Comparison of ENCODE assay signal across 9 cellular contexts in genomic region chr19:35937345-35938281, GRCh38. TPM values are rescaled to one million over a fixed set of nuclear protein-coding genes. Genes with fewer than 3 reads are reported as not detected.
DNase-seq lines count a peak whose midpoint lies in the region; ATAC-seq and TF ChIP-seq lines count a peak whose summit lies in the region.
"Had no signal": no experiment of that assay in that cellular context is flagged by ENCODE, and none has a peak within 500 bp of the region (broad histone marks: within the 10 kb centered on the region; RNA-seq: fewer than 3 reads in every experiment).

No MANE protein-coding gene starts in this region.

- H3K4me1 ChIP-seq in HEK293 (ENCODE audit: control insufficient read depth, insufficient read depth, low read length) (peaks cover 26% of the 10 kb centered on the region), smooth muscle cell (ENCODE audit: low read depth) (peaks cover 15% of the 10 kb centered on the region)

- H3K4me3 Mint-ChIP-seq in activated CD4-positive, alpha-beta memory T cell treated with anti-CD3 and anti-CD28 coated beads for 36 hours, result peak overlapping the region; percentile 56

- peaks cover 28% of the 10 kb centered on the region for H3K4me1 Mint-ChIP-seq in activated CD4-positive, alpha-beta memory T cell treated with anti-CD3 and anti-CD28 coated beads for 36 hours (ENCODE audit: low read depth)

- no peaks in the 10 kb centered on the region for H3F3A ChIP-seq in smooth muscle cell (ENCODE audit: low read depth)

- peaks cover 12% of the 10 kb centered on the region for H3K79me2 ChIP-seq in smooth muscle cell (ENCODE audit: low read depth)

- no peak overlapping the region for H3K27ac Mint-ChIP-seq in activated CD4-positive, alpha-beta memory T cell treated with anti-CD3 and anti-CD28 coated beads for 36 hours

- 66% methylated on average over 14 of the region's 14 CpGs for WGBS in smooth muscle cell (ENCODE audit: low lambda C conversion rate)

- H2AFZ ChIP-seq in smooth muscle cell (ENCODE audit: low read depth), result no peak overlapping the region

- intact Hi-C loops in activated CD4-positive, alpha-beta memory T cell treated with anti-CD3 and anti-CD28 coated beads for 36 hours (cut with micrococcal nuclease), result no loop called here

- H3K27ac ChIP-seq in HEK293 (ENCODE audit: extremely low read depth, low read depth, low read length), result no peak overlapping the region; the same call in 1 of the 2 replicates
- H3K27ac ChIP-seq in smooth muscle cell (ENCODE audit: low read depth), result no peak overlapping the region

- peak overlapping the region; percentile 49 for H3K4me3 ChIP-seq in HEK293 (ENCODE audit: low read depth, low read length)
- peak overlapping the region; percentile 47 for H3K4me3 ChIP-seq in iPS-11a (ENCODE audit: low read depth, low read length)
- peak overlapping the region; percentile 76 for H3K4me3 ChIP-seq in smooth muscle cell

- ATAC-seq in HG03175 (IDR thresholded peaks at IDR 0.05; ENCODE audit: unreplicated experiment), result no peak

- H3K27me3 ChIP-seq in smooth muscle cell (ENCODE audit: low read depth), result no peaks in the 10 kb centered on the region

- H3K36me3 ChIP-seq in HEK293 (ENCODE audit: control insufficient read depth in 2 of 2, insufficient read depth in 1 of 2, low read length in 2 of 2) (peaks cover 26 to 34% of the 10 kb centered on the region in 2 experiments), smooth muscle cell (ENCODE audit: low read depth) (no peaks in the 10 kb centered on the region)

- no peak for DNase-seq in activated CD4-positive, alpha-beta memory T cell treated with anti-CD3 and anti-CD28 coated beads for 36 hours
- DNase-seq in smooth muscle cell (lab: John Stamatoyannopoulos, UW; ENCODE audit: unreplicated experiment) (no peak), pons (ENCODE audit: low spot score) (no peak), HCEC 1CT (no peak), HuH-7 (ENCODE audit: low spot score) (no peak)
- DNase-seq: stimulated activated CD4-positive, alpha-beta T cell treated with anti-CD3 and anti-CD28 coated beads, Interleukin-1b, Interleukin-23, amount 100 ng/mL, for 48 hours had no signal

- no peaks in the 10 kb centered on the region; the same call in 1 of the 2 replicates for H3K9me3 ChIP-seq in HEK293 (ENCODE audit: control insufficient read depth, insufficient read depth, low read depth, low read length)
- H3K9me3 ChIP-seq in smooth muscle cell (replicated peaks; ENCODE audit: low read depth), result no peaks in the 10 kb centered on the region

- CTCF ChIA-PET in HEK293 (lab: Yijun Ruan, JAX), result interaction anchor here (0.7 to 1.6 kb wide), 3 partner anchors 8 to 12 kb away, joined by 3 to 9 read pairs (median 5); no protein-coding TSS in a partner anchor
- CTCF ChIA-PET in activated CD4-positive, alpha-beta memory T cell treated with anti-CD3 and anti-CD28 coated beads for 36 hours (lab: Charles Lee), result interaction anchor here (1.0 kb wide), 1 partner anchor 21 kb away, joined by 3 read pairs; no protein-coding TSS in a partner anchor

- H3K27me3 Mint-ChIP-seq in activated CD4-positive, alpha-beta memory T cell treated with anti-CD3 and anti-CD28 coated beads for 36 hours, result no peaks in the 10 kb centered on the region

- no peaks in the 10 kb centered on the region for H3K9me3 Mint-ChIP-seq in activated CD4-positive, alpha-beta memory T cell treated with anti-CD3 and anti-CD28 coated beads for 36 hours

- peaks cover 3% of the 10 kb centered on the region for H3K36me3 Mint-ChIP-seq in activated CD4-positive, alpha-beta memory T cell treated with anti-CD3 and anti-CD28 coated beads for 36 hours

- H3K4me2 ChIP-seq in smooth muscle cell, result peak overlapping the region; percentile 98

- TF ChIP-seq CTCF in HEK293 (tag by site-specific recombination; IDR thresholded peaks at IDR 0.05) (no peak), smooth muscle cell (IDR thresholded peaks at IDR 0.05; ENCODE audit: borderline replicate concordance, insufficient read depth, poor library complexity, severe bottlenecking) (no peak)

- POLR2A ChIA-PET in HEK293 (lab: Yijun Ruan, JAX), result interaction anchor here (1.3 kb wide), 1 partner anchor 12 kb away, joined by 4 read pairs; no protein-coding TSS in a partner anchor
- POLR2A ChIA-PET in activated CD4-positive, alpha-beta memory T cell treated with anti-CD3 and anti-CD28 coated beads for 36 hours (lab: Charles Lee), result no interaction called here

- peaks cover 22% of the 10 kb centered on the region for H4K20me1 ChIP-seq in smooth muscle cell (ENCODE audit: low read depth)

- H3K9ac ChIP-seq in smooth muscle cell (ENCODE audit: low read depth), result no peak overlapping the region

TF ChIP-seq in HEK293, 187 proteins besides CTCF, POLR2A, EP300 and RAD21 (continues in another document):
- TF ChIP-seq BCL11A (tag by site-specific recombination; IDR thresholded peaks at IDR 0.05; ENCODE audit: low read depth), result peak; percentile 62; the same call in 1 of the 2 replicates
- TF ChIP-seq ZNF366 (tag by site-specific recombination; conservative IDR thresholded peaks at IDR 0.05), result peak; percentile 89
- no peak for TF ChIP-seq ZNF692 (tag by site-specific recombination; IDR thresholded peaks at IDR 0.05)
- TF ChIP-seq, protein P1, sequence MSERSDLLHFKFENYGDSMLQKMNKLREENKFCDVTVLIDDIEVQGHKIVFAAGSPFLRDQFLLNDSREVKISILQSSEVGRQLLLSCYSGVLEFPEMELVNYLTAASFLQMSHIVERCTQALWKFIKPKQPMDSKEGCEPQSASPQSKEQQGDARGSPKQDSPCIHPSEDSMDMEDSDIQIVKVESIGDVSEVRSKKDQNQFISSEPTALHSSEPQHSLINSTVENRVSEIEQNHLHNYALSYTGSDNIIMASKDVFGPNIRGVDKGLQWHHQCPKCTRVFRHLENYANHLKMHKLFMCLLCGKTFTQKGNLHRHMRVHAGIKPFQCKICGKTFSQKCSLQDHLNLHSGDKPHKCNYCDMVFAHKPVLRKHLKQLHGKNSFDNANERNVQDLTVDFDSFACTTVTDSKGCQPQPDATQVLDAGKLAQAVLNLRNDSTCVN (tag by site-specific recombination; optimal IDR thresholded peaks at IDR 0.05), result peak; percentile 2
- no peak for TF ChIP-seq ZNF221 (tag by site-specific recombination; IDR thresholded peaks at IDR 0.05; ENCODE audit: borderline replicate concordance)
- no peak for TF ChIP-seq ZNF211 (tag by site-specific recombination; IDR thresholded peaks at IDR 0.05; ENCODE audit: low read depth)
- TF ChIP-seq ZNF600 (tag by site-specific recombination; IDR thresholded peaks at IDR 0.05), result peak; percentile 55; the same call in 1 of the 2 replicates
- peak; percentile 63 for TF ChIP-seq ZBTB17 (tag by site-specific recombination; IDR thresholded peaks at IDR 0.05)
- peak; percentile 63; the same call in 1 of the 2 replicates for TF ChIP-seq BCL11B (tag by site-specific recombination; IDR thresholded peaks at IDR 0.05; ENCODE audit: low read depth)
- no peak for TF ChIP-seq ZNF19 (tag by site-specific recombination; IDR thresholded peaks at IDR 0.05; ENCODE audit: low read depth)
- TF ChIP-seq, protein P2, sequence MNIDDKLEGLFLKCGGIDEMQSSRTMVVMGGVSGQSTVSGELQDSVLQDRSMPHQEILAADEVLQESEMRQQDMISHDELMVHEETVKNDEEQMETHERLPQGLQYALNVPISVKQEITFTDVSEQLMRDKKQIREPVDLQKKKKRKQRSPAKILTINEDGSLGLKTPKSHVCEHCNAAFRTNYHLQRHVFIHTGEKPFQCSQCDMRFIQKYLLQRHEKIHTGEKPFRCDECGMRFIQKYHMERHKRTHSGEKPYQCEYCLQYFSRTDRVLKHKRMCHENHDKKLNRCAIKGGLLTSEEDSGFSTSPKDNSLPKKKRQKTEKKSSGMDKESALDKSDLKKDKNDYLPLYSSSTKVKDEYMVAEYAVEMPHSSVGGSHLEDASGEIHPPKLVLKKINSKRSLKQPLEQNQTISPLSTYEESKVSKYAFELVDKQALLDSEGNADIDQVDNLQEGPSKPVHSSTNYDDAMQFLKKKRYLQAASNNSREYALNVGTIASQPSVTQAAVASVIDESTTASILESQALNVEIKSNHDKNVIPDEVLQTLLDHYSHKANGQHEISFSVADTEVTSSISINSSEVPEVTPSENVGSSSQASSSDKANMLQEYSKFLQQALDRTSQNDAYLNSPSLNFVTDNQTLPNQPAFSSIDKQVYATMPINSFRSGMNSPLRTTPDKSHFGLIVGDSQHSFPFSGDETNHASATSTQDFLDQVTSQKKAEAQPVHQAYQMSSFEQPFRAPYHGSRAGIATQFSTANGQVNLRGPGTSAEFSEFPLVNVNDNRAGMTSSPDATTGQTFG (tag by site-specific recombination; IDR thresholded peaks at IDR 0.05; ENCODE audit: borderline replicate concordance), result peak; percentile 33; the same call in 1 of the 2 replicates
- TF ChIP-seq GLIS2 (tag by site-specific recombination; IDR thresholded peaks at IDR 0.05), result peak; percentile 36; the same call in 1 of the 2 replicates

RNA-seq across cellular contexts. Expression of gene LRFN3, which starts 1.4 kb away (rescaled TPM):
- 1 to 10 TPM; 8.7 to 9.1 TPM for total RNA-seq in activated CD4-positive, alpha-beta memory T cell treated with anti-CD3 and anti-CD28 coated beads for 36 hours
- total RNA-seq in smooth muscle cell, result 6.0 and 6.2 TPM in 2 replicates
- polyA plus RNA-seq in smooth muscle cell, result 15.3 and 15.5 TPM in 2 replicates

RNA-seq across cellular contexts. Expression of gene TYROBP, which starts 29.5 kb away (rescaled TPM):
- not detected for total RNA-seq in activated CD4-positive, alpha-beta memory T cell treated with anti-CD3 and anti-CD28 coated beads for 36 hours
- total RNA-seq in smooth muscle cell, result not detected in 2 replicates
- polyA plus RNA-seq in smooth muscle cell, result not detected in 2 replicates

RNA-seq across cellular contexts. Expression of gene HCST, which starts 35.3 kb away (rescaled TPM):
- 10 to 100 TPM; 50.7 to 52.9 TPM for total RNA-seq in activated CD4-positive, alpha-beta memory T cell treated with anti-CD3 and anti-CD28 coated beads for 36 hours
- total RNA-seq in smooth muscle cell, result 0.81 TPM in 1 of 2 replicates, not detected in the other
- polyA plus RNA-seq in smooth muscle cell, result 2.6 and 3.4 TPM in 2 replicates

RNA-seq across cellular contexts. Expression of gene NFKBID, which starts 37.3 kb away (rescaled TPM):
- 10 to 100 TPM; 66.7 to 70.9 TPM for total RNA-seq in activated CD4-positive, alpha-beta memory T cell treated with anti-CD3 and anti-CD28 coated beads for 36 hours
- total RNA-seq in smooth muscle cell, result 4.2 and 4.9 TPM in 2 replicates
- polyA plus RNA-seq in smooth muscle cell, result 9.0 and 11.1 TPM in 2 replicates

RNA-seq across cellular contexts. Expression of gene SDHAF1, which starts 57.4 kb away (rescaled TPM):
- total RNA-seq in activated CD4-positive, alpha-beta memory T cell treated with anti-CD3 and anti-CD28 coated beads for 36 hours, result 10 to 100 TPM; 15.8 to 18.9 TPM
- 24.0 TPM in 2 replicates for total RNA-seq in smooth muscle cell
- polyA plus RNA-seq in smooth muscle cell, result 27.1 and 27.7 TPM in 2 replicates

Comparison
In these comparisons a context has a peak if more than half of its experiments do, and no peak if none do; other contexts are left out.
1. RNA of gene HCST, which starts 35.3 kb away (total RNA-seq): 50.7 to 52.9 TPM in activated CD4-positive, alpha-beta memory T cell treated with anti-CD3 and anti-CD28 coated beads for 36 hours; 0.81 TPM in smooth muscle cell; every median in the first group is over 10 times any median in the second.
2. Peak in every context shown above with its lines, with median percentiles within 50 percentile points of each other: H3K4me3 ChIP-seq.